In genomic region chr11:64772318-64773018, GRCh38 we compare ENCODE assay signal across 1 cellular context.
TF ChIP-seq lines count a peak whose summit lies in the region.

No MANE protein-coding gene starts in this region.

TF ChIP-seq in HepG2, 621 proteins besides CTCF, POLR2A, EP300 and RAD21:
- TF ChIP-seq ATF7 (IDR thresholded peaks at IDR 0.05) (peak; percentile 52), ATF7 (CRISPR knock-in tag; IDR thresholded peaks at IDR 0.05) (no peak), ZNF552 (CRISPR knock-in tag; IDR thresholded peaks at IDR 0.05; ENCODE audit: borderline replicate concordance) (no peak)
